10 cellular contexts compared by ENCODE assay signal in the genomic region with DNA sequence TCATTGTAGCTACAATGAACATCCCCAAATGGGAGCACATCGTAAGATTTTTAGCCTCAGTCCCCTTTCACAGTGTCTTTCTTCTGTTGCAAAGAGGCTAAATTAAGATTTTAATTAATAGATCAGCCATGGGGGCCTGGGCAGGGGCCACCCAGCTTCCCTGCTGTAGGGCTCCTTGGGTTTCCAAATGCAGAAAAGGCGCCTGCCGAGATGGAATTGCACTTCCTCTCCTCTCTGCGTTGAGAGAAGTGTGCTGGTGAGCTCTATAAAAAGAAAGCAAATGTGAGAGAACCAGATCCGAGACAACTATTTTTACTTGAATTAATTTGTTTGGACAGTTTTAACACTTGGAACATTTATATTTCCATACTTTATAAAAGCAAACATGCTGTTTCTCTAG.
DNase-seq lines count a peak whose midpoint lies in the region; ATAC-seq and TF ChIP-seq lines count a peak whose summit lies in the region.
"Had no signal": no experiment of that assay in that cellular context is flagged by ENCODE, and none has a peak within 500 bp of the region (broad histone marks: within the 10 kb centered on the region; RNA-seq: fewer than 3 reads in every experiment).

No MANE protein-coding gene starts in this region.

- H3K4me1 ChIP-seq in GM23338 (ENCODE audit: insufficient read depth), result peaks cover 23% of the 10 kb centered on the region
- peaks cover 10 to 42% of the 10 kb centered on the region in 2 donors for H3K4me1 ChIP-seq in ascending aorta
- peaks cover 13% of the 10 kb centered on the region for H3K4me1 ChIP-seq in hepatocyte (ENCODE audit: insufficient read depth)
- peaks cover 21 to 26% of the 10 kb centered on the region in 2 donors for H3K4me1 ChIP-seq in thyroid gland

- DNase-seq in GM23338 (ENCODE audit: low spot score) (peak; percentile 18), ascending aorta (ENCODE audit: low spot score in 2 of 2) (no peak), hepatocyte (ENCODE audit: low spot score) (no peak), sciatic nerve (ENCODE audit: low spot score) (no peak), NCI-H2171 treated with DMSO at 0.1 percent for 48 hours (lab: John Stamatoyannopoulos, UW) (no peak), thyroid gland (no peak)
- no peak for DNase-seq in activated CD4-positive, alpha-beta T cell treated with anti-CD3 and anti-CD28 coated beads for 1 hour
- DNase-seq: NCI-H524, SHP77 treated with DMSO at 0.1 percent for 48 hours had no signal

- H3K9me3 ChIP-seq in ascending aorta, result no peaks in the 10 kb centered on the region
- no peaks in the 10 kb centered on the region for H3K9me3 ChIP-seq in hepatocyte (ENCODE audit: low read depth)
- no peaks in the 10 kb centered on the region for H3K9me3 ChIP-seq in thyroid gland

- H2AFZ ChIP-seq in GM23338 (peak overlapping the region; percentile 21), hepatocyte (no peak overlapping the region)

- peaks cover 3% of the 10 kb centered on the region; the same call in 1 of the 3 replicates for H3K9me3 Mint-ChIP-seq in GM23338

- TF ChIP-seq CTCF in GM23338 (conservative IDR thresholded peaks at IDR 0.05; ENCODE audit: low read depth in 2 of 2) (no peak), ascending aorta (IDR thresholded peaks at IDR 0.05) (no peak), hepatocyte (IDR thresholded peaks at IDR 0.05; ENCODE audit: poor library complexity) (no peak), thyroid gland (IDR thresholded peaks at IDR 0.05) (no peak)

- TF ChIP-seq POLR2A in thyroid gland (IDR thresholded peaks at IDR 0.05), result no peak

- intact Hi-C loops in ascending aorta (cut with DNase I), result loop anchor here (2.0 to 5.0 kb wide), 2 partner anchors 33 to 63 kb away; no protein-coding TSS in a partner anchor
- intact Hi-C loops in sciatic nerve (cut with DNase I), result no loop called here
- intact Hi-C loops in thyroid gland (cut with DNase I), result no loop called here

- H3K27ac Mint-ChIP-seq in GM23338, result no peak overlapping the region

- H3F3A ChIP-seq in GM23338 (replicated peaks; ENCODE audit: low read depth), result no peaks in the 10 kb centered on the region

- no peaks in the 10 kb centered on the region for H3K79me2 ChIP-seq in GM23338 (replicated peaks; ENCODE audit: insufficient read depth)
- H3K79me2 ChIP-seq in hepatocyte, result no peaks in the 10 kb centered on the region

- H4K20me1 ChIP-seq in GM23338 (replicated peaks; ENCODE audit: insufficient read depth) (no peaks in the 10 kb centered on the region), hepatocyte (ENCODE audit: insufficient read depth, poor library complexity, severe bottlenecking) (no peaks in the 10 kb centered on the region)

- peaks cover 53% of the 10 kb centered on the region for H3K4me1 Mint-ChIP-seq in GM23338

- H3K4me3 ChIP-seq in GM23338, result no peak overlapping the region
- H3K4me3 ChIP-seq in ascending aorta, result peak overlapping the region; percentile 2 to 41
- H3K4me3 ChIP-seq in hepatocyte, result no peak overlapping the region
- H3K4me3 ChIP-seq in thyroid gland (replicated peaks in 1 of 3), result no peak overlapping the region

- no peaks in the 10 kb centered on the region for H3K36me3 Mint-ChIP-seq in GM23338 (ENCODE audit: low read depth)

- no peaks in the 10 kb centered on the region for H3K36me3 ChIP-seq in GM23338 (ENCODE audit: insufficient read depth)
- no peaks in the 10 kb centered on the region for H3K36me3 ChIP-seq in ascending aorta
- no peaks in the 10 kb centered on the region for H3K36me3 ChIP-seq in hepatocyte (replicated peaks; ENCODE audit: insufficient read depth, low read depth)
- H3K36me3 ChIP-seq in thyroid gland, result no peaks in the 10 kb centered on the region

- ATAC-seq in GM23338 (peak; percentile 65), sciatic nerve (peak; percentile 53), HG02885 (IDR thresholded peaks at IDR 0.05; ENCODE audit: poor library complexity, unreplicated experiment) (no peak)

- H3K4me3 Mint-ChIP-seq in GM23338, result no peak overlapping the region

- H3K27me3 ChIP-seq in GM23338 (ENCODE audit: insufficient read depth), result no peaks in the 10 kb centered on the region
- no peaks in the 10 kb centered on the region for H3K27me3 ChIP-seq in ascending aorta
- H3K27me3 ChIP-seq in hepatocyte, result no peaks in the 10 kb centered on the region
- H3K27me3 ChIP-seq in thyroid gland, result no peaks in the 10 kb centered on the region

- peak overlapping the region; percentile 21; the same call in 1 of the 2 replicates for H3K4me2 ChIP-seq in GM23338
- H3K4me2 ChIP-seq in hepatocyte, result peak overlapping the region; percentile 48

- peaks cover 2% of the 10 kb centered on the region for H3K27me3 Mint-ChIP-seq in GM23338 (ENCODE audit: insufficient read depth, low read depth, poor library complexity)

- H3K27ac ChIP-seq in GM23338 (ENCODE audit: low read depth), result no peak overlapping the region
- peak overlapping the region; percentile 86 for H3K27ac ChIP-seq in ascending aorta
- H3K27ac ChIP-seq in hepatocyte, result peak overlapping the region; percentile 12
- peak overlapping the region in 1 of 3 donors; percentile 23 for H3K27ac ChIP-seq in thyroid gland

- WGBS in hepatocyte (ENCODE audit: low lambda C conversion rate, missing lambda C conversion rate), result 50% methylated on average over 5 of the region's 5 CpGs
- 58 to 69% methylated on average over 5 of the region's 5 CpGs for WGBS in thyroid gland, 2 donors

- H3K9me2 ChIP-seq in GM23338 (ENCODE audit: insufficient read depth) (no peaks in the 10 kb centered on the region), hepatocyte (replicated peaks; ENCODE audit: insufficient read depth) (no peaks in the 10 kb centered on the region)

TF ChIP-seq in GM23338, 12 proteins besides CTCF, POLR2A, EP300 and RAD21 (continues in another document):
- TF ChIP-seq, protein P1, sequence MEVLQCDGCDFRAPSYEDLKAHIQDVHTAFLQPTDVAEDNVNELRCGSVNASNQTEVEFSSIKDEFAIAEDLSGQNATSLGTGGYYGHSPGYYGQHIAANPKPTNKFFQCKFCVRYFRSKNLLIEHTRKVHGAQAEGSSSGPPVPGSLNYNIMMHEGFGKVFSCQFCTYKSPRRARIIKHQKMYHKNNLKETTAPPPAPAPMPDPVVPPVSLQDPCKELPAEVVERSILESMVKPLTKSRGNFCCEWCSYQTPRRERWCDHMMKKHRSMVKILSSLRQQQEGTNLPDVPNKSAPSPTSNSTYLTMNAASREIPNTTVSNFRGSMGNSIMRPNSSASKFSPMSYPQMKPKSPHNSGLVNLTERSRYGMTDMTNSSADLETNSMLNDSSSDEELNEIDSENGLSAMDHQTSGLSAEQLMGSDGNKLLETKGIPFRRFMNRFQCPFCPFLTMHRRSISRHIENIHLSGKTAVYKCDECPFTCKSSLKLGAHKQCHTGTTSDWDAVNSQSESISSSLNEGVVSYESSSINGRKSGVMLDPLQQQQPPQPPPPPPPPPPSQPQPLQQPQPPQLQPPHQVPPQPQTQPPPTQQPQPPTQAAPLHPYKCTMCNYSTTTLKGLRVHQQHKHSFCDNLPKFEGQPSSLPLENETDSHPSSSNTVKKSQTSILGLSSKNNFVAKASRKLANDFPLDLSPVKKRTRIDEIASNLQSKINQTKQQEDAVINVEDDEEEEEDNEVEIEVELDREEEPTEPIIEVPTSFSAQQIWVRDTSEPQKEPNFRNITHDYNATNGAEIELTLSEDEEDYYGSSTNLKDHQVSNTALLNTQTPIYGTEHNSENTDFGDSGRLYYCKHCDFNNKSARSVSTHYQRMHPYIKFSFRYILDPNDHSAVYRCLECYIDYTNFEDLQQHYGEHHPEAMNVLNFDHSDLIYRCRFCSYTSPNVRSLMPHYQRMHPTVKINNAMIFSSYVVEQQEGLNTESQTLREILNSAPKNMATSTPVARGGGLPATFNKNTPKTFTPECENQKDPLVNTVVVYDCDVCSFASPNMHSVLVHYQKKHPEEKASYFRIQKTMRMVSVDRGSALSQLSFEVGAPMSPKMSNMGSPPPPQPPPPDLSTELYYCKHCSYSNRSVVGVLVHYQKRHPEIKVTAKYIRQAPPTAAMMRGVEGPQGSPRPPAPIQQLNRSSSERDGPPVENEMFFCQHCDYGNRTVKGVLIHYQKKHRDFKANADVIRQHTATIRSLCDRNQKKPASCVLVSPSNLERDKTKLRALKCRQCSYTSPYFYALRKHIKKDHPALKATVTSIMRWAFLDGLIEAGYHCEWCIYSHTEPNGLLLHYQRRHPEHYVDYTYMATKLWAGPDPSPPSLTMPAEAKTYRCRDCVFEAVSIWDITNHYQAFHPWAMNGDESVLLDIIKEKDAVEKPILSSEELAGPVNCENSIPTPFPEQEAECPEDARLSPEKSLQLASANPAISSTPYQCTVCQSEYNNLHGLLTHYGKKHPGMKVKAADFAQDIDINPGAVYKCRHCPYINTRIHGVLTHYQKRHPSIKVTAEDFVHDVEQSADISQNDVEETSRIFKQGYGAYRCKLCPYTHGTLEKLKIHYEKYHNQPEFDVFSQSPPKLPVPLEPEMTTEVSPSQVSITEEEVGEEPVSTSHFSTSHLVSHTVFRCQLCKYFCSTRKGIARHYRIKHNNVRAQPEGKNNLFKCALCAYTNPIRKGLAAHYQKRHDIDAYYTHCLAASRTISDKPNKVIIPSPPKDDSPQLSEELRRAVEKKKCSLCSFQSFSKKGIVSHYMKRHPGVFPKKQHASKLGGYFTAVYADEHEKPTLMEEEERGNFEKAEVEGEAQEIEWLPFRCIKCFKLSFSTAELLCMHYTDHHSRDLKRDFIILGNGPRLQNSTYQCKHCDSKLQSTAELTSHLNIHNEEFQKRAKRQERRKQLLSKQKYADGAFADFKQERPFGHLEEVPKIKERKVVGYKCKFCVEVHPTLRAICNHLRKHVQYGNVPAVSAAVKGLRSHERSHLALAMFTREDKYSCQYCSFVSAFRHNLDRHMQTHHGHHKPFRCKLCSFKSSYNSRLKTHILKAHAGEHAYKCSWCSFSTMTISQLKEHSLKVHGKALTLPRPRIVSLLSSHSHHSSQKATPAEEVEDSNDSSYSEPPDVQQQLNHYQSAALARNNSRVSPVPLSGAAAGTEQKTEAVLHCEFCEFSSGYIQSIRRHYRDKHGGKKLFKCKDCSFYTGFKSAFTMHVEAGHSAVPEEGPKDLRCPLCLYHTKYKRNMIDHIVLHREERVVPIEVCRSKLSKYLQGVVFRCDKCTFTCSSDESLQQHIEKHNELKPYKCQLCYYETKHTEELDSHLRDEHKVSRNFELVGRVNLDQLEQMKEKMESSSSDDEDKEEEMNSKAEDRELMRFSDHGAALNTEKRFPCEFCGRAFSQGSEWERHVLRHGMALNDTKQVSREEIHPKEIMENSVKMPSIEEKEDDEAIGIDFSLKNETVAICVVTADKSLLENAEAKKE (CRISPR knock-in tag; IDR thresholded peaks at IDR 0.05), result no peak
- TF ChIP-seq JUNB (IDR thresholded peaks at IDR 0.05; ENCODE audit: unreplicated experiment) (no peak), EZH2 (IDR thresholded peaks at IDR 0.05; ENCODE audit: low read depth, unreplicated experiment) (no peak), ZNF331 (CRISPR knock-in tag; IDR thresholded peaks at IDR 0.05; ENCODE audit: low read depth) (no peak), CREB1 (CRISPR knock-in tag; IDR thresholded peaks at IDR 0.05; ENCODE audit: low read depth) (no peak), ZNF114 (CRISPR knock-in tag; IDR thresholded peaks at IDR 0.05) (no peak), POLR2AphosphoS5 (IDR thresholded peaks at IDR 0.05; ENCODE audit: low read depth) (no peak), EZH2phosphoT487 (IDR thresholded peaks at IDR 0.05; ENCODE audit: unreplicated experiment) (no peak)

Comparison
In these comparisons a context has a peak if more than half of its experiments do, and no peak if none do; other contexts are left out.
1. H3K4me3 ChIP-seq: peak in ascending aorta (2 of 2); none in GM23338 (single experiment), hepatocyte (single experiment) and thyroid gland (0 of 3).